In the genomic region with DNA sequence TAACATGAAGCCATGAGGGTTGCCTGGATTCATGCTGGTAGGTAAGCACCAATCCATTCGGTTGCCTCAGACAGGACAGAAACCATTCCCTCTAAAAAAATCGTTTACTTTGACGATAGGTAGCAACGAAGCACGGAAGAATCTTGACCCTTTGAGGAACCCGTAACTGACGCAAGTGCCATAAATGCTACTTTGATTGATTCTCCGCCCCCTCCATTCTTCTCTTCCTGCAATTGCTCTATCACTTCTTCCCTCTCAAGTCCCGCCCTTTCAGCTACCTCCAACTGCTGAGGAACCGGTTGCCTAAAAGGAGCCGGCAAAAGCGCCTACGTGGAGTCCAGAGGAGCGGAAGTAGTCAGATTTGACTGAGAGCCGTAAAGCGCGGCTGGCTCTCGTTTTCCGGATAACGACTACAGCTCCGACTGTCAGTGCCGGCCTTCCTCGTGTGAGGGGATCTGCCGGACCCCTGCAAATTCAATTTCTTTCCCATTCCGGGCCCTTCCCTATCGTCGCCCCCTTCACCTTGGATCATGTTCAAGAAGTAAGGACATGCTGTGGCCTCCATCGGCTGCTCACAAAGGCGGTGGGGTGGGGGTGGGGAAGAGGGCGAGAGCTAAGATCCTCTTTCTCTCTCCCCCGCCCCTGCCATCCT, we compare ENCODE assay signal across 1 cellular context.
A peak's percentile ranks its signal among the peaks of the same experiment; 100 is the strongest.
TF ChIP-seq lines count a peak whose summit lies in the region.

MCTS1 (plus strand) TSS at position 395 of the 652 bp plus-strand sequence; CDS start at position 531, 136 bp downstream.

TF ChIP-seq in HepG2, 621 proteins besides CTCF, POLR2A, EP300 and RAD21 (continued from another document and continues in another):
- TF ChIP-seq, protein P1, sequence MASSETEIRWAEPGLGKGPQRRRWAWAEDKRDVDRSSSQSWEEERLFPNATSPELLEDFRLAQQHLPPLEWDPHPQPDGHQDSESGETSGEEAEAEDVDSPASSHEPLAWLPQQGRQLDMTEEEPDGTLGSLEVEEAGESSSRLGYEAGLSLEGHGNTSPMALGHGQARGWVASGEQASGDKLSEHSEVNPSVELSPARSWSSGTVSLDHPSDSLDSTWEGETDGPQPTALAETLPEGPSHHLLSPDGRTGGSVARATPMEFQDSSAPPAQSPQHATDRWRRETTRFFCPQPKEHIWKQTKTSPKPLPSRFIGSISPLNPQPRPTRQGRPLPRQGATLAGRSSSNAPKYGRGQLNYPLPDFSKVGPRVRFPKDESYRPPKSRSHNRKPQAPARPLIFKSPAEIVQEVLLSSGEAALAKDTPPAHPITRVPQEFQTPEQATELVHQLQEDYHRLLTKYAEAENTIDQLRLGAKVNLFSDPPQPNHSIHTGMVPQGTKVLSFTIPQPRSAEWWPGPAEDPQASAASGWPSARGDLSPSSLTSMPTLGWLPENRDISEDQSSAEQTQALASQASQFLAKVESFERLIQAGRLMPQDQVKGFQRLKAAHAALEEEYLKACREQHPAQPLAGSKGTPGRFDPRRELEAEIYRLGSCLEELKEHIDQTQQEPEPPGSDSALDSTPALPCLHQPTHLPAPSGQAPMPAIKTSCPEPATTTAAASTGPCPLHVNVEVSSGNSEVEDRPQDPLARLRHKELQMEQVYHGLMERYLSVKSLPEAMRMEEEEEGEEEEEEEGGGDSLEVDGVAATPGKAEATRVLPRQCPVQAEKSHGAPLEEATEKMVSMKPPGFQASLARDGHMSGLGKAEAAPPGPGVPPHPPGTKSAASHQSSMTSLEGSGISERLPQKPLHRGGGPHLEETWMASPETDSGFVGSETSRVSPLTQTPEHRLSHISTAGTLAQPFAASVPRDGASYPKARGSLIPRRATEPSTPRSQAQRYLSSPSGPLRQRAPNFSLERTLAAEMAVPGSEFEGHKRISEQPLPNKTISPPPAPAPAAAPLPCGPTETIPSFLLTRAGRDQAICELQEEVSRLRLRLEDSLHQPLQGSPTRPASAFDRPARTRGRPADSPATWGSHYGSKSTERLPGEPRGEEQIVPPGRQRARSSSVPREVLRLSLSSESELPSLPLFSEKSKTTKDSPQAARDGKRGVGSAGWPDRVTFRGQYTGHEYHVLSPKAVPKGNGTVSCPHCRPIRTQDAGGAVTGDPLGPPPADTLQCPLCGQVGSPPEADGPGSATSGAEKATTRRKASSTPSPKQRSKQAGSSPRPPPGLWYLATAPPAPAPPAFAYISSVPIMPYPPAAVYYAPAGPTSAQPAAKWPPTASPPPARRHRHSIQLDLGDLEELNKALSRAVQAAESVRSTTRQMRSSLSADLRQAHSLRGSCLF (CRISPR knock-in tag; IDR thresholded peaks at IDR 0.05; ENCODE audit: borderline replicate concordance), result no peak
- TF ChIP-seq ZNF317 (CRISPR knock-in tag; IDR thresholded peaks at IDR 0.05), result 0 out of 2 replicates have a peak, but pooled peaks have one; percentile 2
- no peak for TF ChIP-seq ATF7 (IDR thresholded peaks at IDR 0.05)
- no peak for TF ChIP-seq ATF7 (CRISPR knock-in tag; IDR thresholded peaks at IDR 0.05)
- TF ChIP-seq, protein P2, sequence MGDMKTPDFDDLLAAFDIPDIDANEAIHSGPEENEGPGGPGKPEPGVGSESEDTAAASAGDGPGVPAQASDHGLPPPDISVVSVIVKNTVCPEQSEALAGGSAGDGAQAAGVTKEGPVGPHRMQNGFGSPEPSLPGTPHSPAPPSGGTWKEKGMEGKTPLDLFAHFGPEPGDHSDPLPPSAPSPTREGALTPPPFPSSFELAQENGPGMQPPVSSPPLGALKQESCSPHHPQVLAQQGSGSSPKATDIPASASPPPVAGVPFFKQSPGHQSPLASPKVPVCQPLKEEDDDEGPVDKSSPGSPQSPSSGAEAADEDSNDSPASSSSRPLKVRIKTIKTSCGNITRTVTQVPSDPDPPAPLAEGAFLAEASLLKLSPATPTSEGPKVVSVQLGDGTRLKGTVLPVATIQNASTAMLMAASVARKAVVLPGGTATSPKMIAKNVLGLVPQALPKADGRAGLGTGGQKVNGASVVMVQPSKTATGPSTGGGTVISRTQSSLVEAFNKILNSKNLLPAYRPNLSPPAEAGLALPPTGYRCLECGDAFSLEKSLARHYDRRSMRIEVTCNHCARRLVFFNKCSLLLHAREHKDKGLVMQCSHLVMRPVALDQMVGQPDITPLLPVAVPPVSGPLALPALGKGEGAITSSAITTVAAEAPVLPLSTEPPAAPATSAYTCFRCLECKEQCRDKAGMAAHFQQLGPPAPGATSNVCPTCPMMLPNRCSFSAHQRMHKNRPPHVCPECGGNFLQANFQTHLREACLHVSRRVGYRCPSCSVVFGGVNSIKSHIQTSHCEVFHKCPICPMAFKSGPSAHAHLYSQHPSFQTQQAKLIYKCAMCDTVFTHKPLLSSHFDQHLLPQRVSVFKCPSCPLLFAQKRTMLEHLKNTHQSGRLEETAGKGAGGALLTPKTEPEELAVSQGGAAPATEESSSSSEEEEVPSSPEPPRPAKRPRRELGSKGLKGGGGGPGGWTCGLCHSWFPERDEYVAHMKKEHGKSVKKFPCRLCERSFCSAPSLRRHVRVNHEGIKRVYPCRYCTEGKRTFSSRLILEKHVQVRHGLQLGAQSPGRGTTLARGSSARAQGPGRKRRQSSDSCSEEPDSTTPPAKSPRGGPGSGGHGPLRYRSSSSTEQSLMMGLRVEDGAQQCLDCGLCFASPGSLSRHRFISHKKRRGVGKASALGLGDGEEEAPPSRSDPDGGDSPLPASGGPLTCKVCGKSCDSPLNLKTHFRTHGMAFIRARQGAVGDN (CRISPR knock-in tag; IDR thresholded peaks at IDR 0.05), result peak; percentile 57
- 0 out of 2 replicates have a peak, but pooled peaks have one; percentile 9 for TF ChIP-seq MIXL1 (CRISPR knock-in tag; IDR thresholded peaks at IDR 0.05)
- no peak for TF ChIP-seq MEF2D (CRISPR knock-in tag; IDR thresholded peaks at IDR 0.05)
- TF ChIP-seq YEATS2 (CRISPR knock-in tag; IDR thresholded peaks at IDR 0.05; ENCODE audit: borderline replicate concordance), result peak; percentile 78; the same call in 1 of the 2 replicates
- no peak for TF ChIP-seq ZBTB43 (CRISPR knock-in tag; conservative IDR thresholded peaks at IDR 0.05)
- TF ChIP-seq YY1 (IDR thresholded peaks at IDR 0.05; ENCODE audit: insufficient read depth, insufficient replicate concordance, low read depth, low read length), result no peak
- TF ChIP-seq ZNF724P (CRISPR knock-in tag; IDR thresholded peaks at IDR 0.05; ENCODE audit: borderline replicate concordance), result no peak
- no peak for TF ChIP-seq SKIL (CRISPR knock-in tag; IDR thresholded peaks at IDR 0.05; ENCODE audit: borderline replicate concordance)
- TF ChIP-seq, protein P3, sequence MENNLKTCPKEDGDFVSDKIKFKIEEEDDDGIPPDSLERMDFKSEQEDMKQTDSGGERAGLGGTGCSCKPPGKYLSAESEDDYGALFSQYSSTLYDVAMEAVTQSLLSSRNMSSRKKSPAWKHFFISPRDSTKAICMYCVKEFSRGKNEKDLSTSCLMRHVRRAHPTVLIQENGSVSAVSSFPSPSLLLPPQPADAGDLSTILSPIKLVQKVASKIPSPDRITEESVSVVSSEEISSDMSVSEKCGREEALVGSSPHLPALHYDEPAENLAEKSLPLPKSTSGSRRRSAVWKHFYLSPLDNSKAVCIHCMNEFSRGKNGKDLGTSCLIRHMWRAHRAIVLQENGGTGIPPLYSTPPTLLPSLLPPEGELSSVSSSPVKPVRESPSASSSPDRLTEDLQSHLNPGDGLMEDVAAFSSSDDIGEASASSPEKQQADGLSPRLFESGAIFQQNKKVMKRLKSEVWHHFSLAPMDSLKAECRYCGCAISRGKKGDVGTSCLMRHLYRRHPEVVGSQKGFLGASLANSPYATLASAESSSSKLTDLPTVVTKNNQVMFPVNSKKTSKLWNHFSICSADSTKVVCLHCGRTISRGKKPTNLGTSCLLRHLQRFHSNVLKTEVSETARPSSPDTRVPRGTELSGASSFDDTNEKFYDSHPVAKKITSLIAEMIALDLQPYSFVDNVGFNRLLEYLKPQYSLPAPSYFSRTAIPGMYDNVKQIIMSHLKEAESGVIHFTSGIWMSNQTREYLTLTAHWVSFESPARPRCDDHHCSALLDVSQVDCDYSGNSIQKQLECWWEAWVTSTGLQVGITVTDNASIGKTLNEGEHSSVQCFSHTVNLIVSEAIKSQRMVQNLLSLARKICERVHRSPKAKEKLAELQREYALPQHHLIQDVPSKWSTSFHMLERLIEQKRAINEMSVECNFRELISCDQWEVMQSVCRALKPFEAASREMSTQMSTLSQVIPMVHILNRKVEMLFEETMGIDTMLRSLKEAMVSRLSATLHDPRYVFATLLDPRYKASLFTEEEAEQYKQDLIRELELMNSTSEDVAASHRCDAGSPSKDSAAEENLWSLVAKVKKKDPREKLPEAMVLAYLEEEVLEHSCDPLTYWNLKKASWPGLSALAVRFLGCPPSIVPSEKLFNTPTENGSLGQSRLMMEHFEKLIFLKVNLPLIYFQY (CRISPR knock-in tag; IDR thresholded peaks at IDR 0.05; ENCODE audit: borderline replicate concordance), result no peak
- no peak for TF ChIP-seq SSRP1 (CRISPR knock-in tag; IDR thresholded peaks at IDR 0.05)
- TF ChIP-seq NFIC (IDR thresholded peaks at IDR 0.05; ENCODE audit: low read length), result no peak
- 0 out of 2 replicates have a peak, but pooled peaks have one; percentile 23 for TF ChIP-seq SIN3A (IDR thresholded peaks at IDR 0.05; ENCODE audit: borderline replicate concordance, low read depth, low read length)
- TF ChIP-seq ZNF136 (CRISPR knock-in tag; IDR thresholded peaks at IDR 0.05; ENCODE audit: low read depth), result no peak
- TF ChIP-seq, protein P4, sequence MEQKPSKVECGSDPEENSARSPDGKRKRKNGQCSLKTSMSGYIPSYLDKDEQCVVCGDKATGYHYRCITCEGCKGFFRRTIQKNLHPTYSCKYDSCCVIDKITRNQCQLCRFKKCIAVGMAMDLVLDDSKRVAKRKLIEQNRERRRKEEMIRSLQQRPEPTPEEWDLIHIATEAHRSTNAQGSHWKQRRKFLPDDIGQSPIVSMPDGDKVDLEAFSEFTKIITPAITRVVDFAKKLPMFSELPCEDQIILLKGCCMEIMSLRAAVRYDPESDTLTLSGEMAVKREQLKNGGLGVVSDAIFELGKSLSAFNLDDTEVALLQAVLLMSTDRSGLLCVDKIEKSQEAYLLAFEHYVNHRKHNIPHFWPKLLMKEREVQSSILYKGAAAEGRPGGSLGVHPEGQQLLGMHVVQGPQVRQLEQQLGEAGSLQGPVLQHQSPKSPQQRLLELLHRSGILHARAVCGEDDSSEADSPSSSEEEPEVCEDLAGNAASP (CRISPR knock-in tag; IDR thresholded peaks at IDR 0.05; ENCODE audit: borderline replicate concordance), result 0 out of 2 replicates have a peak, but pooled peaks have one; percentile 33
- no peak for TF ChIP-seq ZNF766 (CRISPR knock-in tag; IDR thresholded peaks at IDR 0.05; ENCODE audit: borderline replicate concordance)
- no peak for TF ChIP-seq ZNF260 (CRISPR knock-in tag; IDR thresholded peaks at IDR 0.05; ENCODE audit: borderline replicate concordance, low read depth)
- no peak for TF ChIP-seq SOX13 (IDR thresholded peaks at IDR 0.05)
- peak in 1 of 2 experiments; percentile 41; a peak in 1 of 4 replicates for TF ChIP-seq SOX13 (CRISPR knock-in tag; conservative IDR thresholded peaks at IDR 0.05 in 1 of 2, IDR thresholded peaks at IDR 0.05 in 1 of 2)
- no peak for TF ChIP-seq ZNF768 (CRISPR knock-in tag; IDR thresholded peaks at IDR 0.05)
- TF ChIP-seq TAF1 (CRISPR knock-in tag; IDR thresholded peaks at IDR 0.05), result peak; percentile 33; the same call in 1 of the 2 replicates
- TF ChIP-seq MZF1 (CRISPR knock-in tag; IDR thresholded peaks at IDR 0.05; ENCODE audit: borderline replicate concordance), result no peak
- TF ChIP-seq, protein P5, sequence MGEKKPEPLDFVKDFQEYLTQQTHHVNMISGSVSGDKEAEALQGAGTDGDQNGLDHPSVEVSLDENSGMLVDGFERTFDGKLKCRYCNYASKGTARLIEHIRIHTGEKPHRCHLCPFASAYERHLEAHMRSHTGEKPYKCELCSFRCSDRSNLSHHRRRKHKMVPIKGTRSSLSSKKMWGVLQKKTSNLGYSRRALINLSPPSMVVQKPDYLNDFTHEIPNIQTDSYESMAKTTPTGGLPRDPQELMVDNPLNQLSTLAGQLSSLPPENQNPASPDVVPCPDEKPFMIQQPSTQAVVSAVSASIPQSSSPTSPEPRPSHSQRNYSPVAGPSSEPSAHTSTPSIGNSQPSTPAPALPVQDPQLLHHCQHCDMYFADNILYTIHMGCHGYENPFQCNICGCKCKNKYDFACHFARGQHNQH (CRISPR knock-in tag; IDR thresholded peaks at IDR 0.05), result 0 out of 2 replicates have a peak, but pooled peaks have one; percentile 36
- TF ChIP-seq ZBTB2 (CRISPR knock-in tag; IDR thresholded peaks at IDR 0.05; ENCODE audit: low read depth), result no peak
- peak; percentile 57; the same call in 1 of the 2 replicates for TF ChIP-seq ZMYM4 (CRISPR knock-in tag; IDR thresholded peaks at IDR 0.05)
- no peak for TF ChIP-seq YEATS4 (CRISPR knock-in tag; IDR thresholded peaks at IDR 0.05; ENCODE audit: borderline replicate concordance)
